ENCODE assay signal across 30 cellular contexts in genomic region chr2:3038636-3039035, GRCh38.
"Had no signal": no experiment of that assay in that cellular context is flagged by ENCODE, and none has a peak within 500 bp of the region (broad histone marks: within the 10 kb centered on the region; RNA-seq: fewer than 3 reads in every experiment).

No MANE protein-coding gene starts in this region.

- H3K27me3 ChIP-seq: ascending aorta, cardiac muscle cell, SJCRH30 had no signal

- H3K9me3 ChIP-seq: ascending aorta, SJCRH30 had no signal

- H3K4me1 Mint-ChIP-seq: activated naive CD4-positive, alpha-beta T cell treated with anti-CD3 and anti-CD28 coated beads, Interleukin-2, amount 50 U/mL, for 24 hours; activated naive CD8-positive, alpha-beta T cell treated with anti-CD3 and anti-CD28 coated beads, Interleukin-2, amount 10 ng/mL, durations not matched to agents 7 days and 5 days had no signal

- H3K36me3 Mint-ChIP-seq: activated naive CD4-positive, alpha-beta T cell treated with anti-CD3 and anti-CD28 coated beads, Interleukin-2, amount 50 U/mL, for 24 hours; activated naive CD8-positive, alpha-beta T cell treated with anti-CD3 and anti-CD28 coated beads, Interleukin-2, amount 10 ng/mL, durations not matched to agents 7 days and 5 days had no signal

- H3K27ac Mint-ChIP-seq: activated CD8-positive, alpha-beta T cell treated with anti-CD3 and anti-CD28 coated beads for 36 hours; activated naive CD4-positive, alpha-beta T cell treated with anti-CD3 and anti-CD28 coated beads, Interleukin-2, amount 50 U/mL, for 24 hours; activated naive CD8-positive, alpha-beta T cell treated with anti-CD3 and anti-CD28 coated beads, Interleukin-2, amount 10 ng/mL, durations not matched to agents 7 days and 5 days; activated T-cell treated with anti-CD3 and anti-CD28 coated beads, Interleukin-2, amount 50 U/mL, for 72 hours; activated T-helper 17 cell treated with anti-CD3 and anti-CD28 coated beads, Interleukin-2, amount 50 U/mL, for 72 hours had no signal

- ATAC-seq: activated CD8-positive, alpha-beta T cell treated with anti-CD3 and anti-CD28 coated beads for 36 hours; activated T-cell treated with anti-CD3 and anti-CD28 coated beads, Interleukin-2, amount 50 U/mL, for 72 hours; activated T-helper 17 cell treated with anti-CD3 and anti-CD28 coated beads, Interleukin-2, amount 50 U/mL, for 72 hours; Panc1 had no signal

- DNase-seq: activated CD4-positive, alpha-beta T cell treated with anti-CD3 and anti-CD28 coated beads for 1 hour; activated CD4-positive, alpha-beta T cell treated with anti-CD3 and anti-CD28 coated beads for 48 hours; activated CD4-positive, alpha-beta T cell treated with anti-CD3 and anti-CD28 coated beads, Interleukin-2, amount 50 U/mL, for 4 hours; activated CD4-positive, CD25-positive, alpha-beta regulatory T cell; activated CD8-positive, alpha-beta T cell treated with anti-CD3 and anti-CD28 coated beads for 36 hours; activated effector memory CD4-positive, alpha-beta T cell treated with anti-CD3 and anti-CD28 coated beads, Interleukin-2, amount 50 U/mL, for 16 hours; activated naive CD4-positive, alpha-beta T cell; activated naive CD8-positive, alpha-beta T cell treated with anti-CD3 and anti-CD28 coated beads, Interleukin-2, amount 10 ng/mL, durations not matched to agents 7 days and 5 days; activated T-cell treated with anti-CD3 and anti-CD28 coated beads, Interleukin-2, amount 50 U/mL, for 1 hour; activated T-cell treated with anti-CD3 and anti-CD28 coated beads, Interleukin-2, amount 50 U/mL, for 72 hours; amygdala; Karpas-422; KBM-7; NCI-H1105; NCI-H1436; NCI-H1694; NCI-H1930; NCI-H2081 treated with DMSO at 0.1 percent for 48 hours; NCI-H345; NCI-H524 treated with DMSO at 0.1 percent for 48 hours; SHP77; SJCRH30; T1000; WERI-Rb-1 had no signal

- H3K27me3 Mint-ChIP-seq: activated naive CD4-positive, alpha-beta T cell treated with anti-CD3 and anti-CD28 coated beads, Interleukin-2, amount 50 U/mL, for 24 hours; activated naive CD8-positive, alpha-beta T cell treated with anti-CD3 and anti-CD28 coated beads, Interleukin-2, amount 10 ng/mL, durations not matched to agents 7 days and 5 days had no signal

- H3K27ac ChIP-seq: ascending aorta, cardiac muscle cell, SJCRH30, SK-N-MC, WERI-Rb-1 had no signal

- H3K4me3 ChIP-seq: ascending aorta, cardiac muscle cell, SJCRH30, SK-N-MC had no signal

- H3K36me3 ChIP-seq: ascending aorta, cardiac muscle cell, SJCRH30, WERI-Rb-1 had no signal

- H3K4me1 ChIP-seq: ascending aorta had no signal

- H3K4me3 Mint-ChIP-seq: activated CD8-positive, alpha-beta T cell treated with anti-CD3 and anti-CD28 coated beads for 36 hours; activated naive CD4-positive, alpha-beta T cell treated with anti-CD3 and anti-CD28 coated beads, Interleukin-2, amount 50 U/mL, for 24 hours; activated naive CD8-positive, alpha-beta T cell treated with anti-CD3 and anti-CD28 coated beads, Interleukin-2, amount 10 ng/mL, durations not matched to agents 7 days and 5 days; activated T-cell treated with anti-CD3 and anti-CD28 coated beads, Interleukin-2, amount 50 U/mL, for 72 hours; activated T-helper 17 cell treated with anti-CD3 and anti-CD28 coated beads, Interleukin-2, amount 50 U/mL, for 72 hours had no signal

- H3K9me3 Mint-ChIP-seq: activated CD8-positive, alpha-beta T cell treated with anti-CD3 and anti-CD28 coated beads for 36 hours; activated naive CD4-positive, alpha-beta T cell treated with anti-CD3 and anti-CD28 coated beads, Interleukin-2, amount 50 U/mL, for 24 hours; activated naive CD8-positive, alpha-beta T cell treated with anti-CD3 and anti-CD28 coated beads, Interleukin-2, amount 10 ng/mL, durations not matched to agents 7 days and 5 days; activated T-cell treated with anti-CD3 and anti-CD28 coated beads, Interleukin-2, amount 50 U/mL, for 72 hours; activated T-helper 17 cell treated with anti-CD3 and anti-CD28 coated beads, Interleukin-2, amount 50 U/mL, for 72 hours had no signal
